5 cellular contexts compared by ENCODE assay signal in genomic region chr2:235247001-235247400, GRCh38.
"Had no signal": no experiment of that assay in that cellular context is flagged by ENCODE, and none has a peak within 500 bp of the region (broad histone marks: within the 10 kb centered on the region; RNA-seq: fewer than 3 reads in every experiment).

No MANE protein-coding gene starts in this region.

- H3K4me2 ChIP-seq: GM23338 had no signal

- DNase-seq: H9, HCEC 1CT, KBM-7 had no signal

- H3K4me3 ChIP-seq: GM23338 had no signal

- H2AFZ ChIP-seq: GM23338 had no signal

- ATAC-seq: GM23338, HepG2 had no signal
